Comparison of ENCODE assay signal across 1 cellular context in the genomic region with DNA sequence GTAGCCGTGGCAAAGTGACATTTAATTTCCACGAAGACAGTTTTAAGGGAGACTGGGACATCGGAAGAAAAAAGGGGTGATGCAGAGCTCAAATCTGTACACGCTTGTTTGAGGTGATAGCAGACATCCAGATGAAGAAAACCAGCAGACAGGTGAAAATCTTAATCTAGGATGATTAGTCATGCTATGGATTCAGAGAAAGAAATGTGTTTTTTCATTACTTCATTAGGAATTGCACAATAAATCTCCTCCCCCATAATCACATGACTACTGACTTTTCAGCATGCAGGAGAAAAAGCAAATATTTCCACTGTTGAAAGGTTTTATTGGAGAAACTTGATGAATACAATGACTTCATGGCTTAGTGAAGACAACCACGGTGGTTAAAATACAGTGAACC.
TF ChIP-seq lines count a peak whose summit lies in the region.

No MANE protein-coding gene starts in this region.

TF ChIP-seq in H1, 55 proteins besides CTCF, POLR2A, EP300 and RAD21:
- TF ChIP-seq POU5F1 (IDR thresholded peaks at IDR 0.05; ENCODE audit: low read depth, low read length) (no peak), SIRT6 (IDR thresholded peaks at IDR 0.05; ENCODE audit: low read length) (no peak), SP2 (IDR thresholded peaks at IDR 0.05; ENCODE audit: low read length) (no peak), CREB1 (IDR thresholded peaks at IDR 0.05) (no peak), JUND (IDR thresholded peaks at IDR 0.05; ENCODE audit: low read length) (no peak), TAF7 (optimal IDR thresholded peaks at IDR 0.05; ENCODE audit: borderline replicate concordance, low read depth, low read length) (no peak), CEBPB (IDR thresholded peaks at IDR 0.05; ENCODE audit: low read depth, low read length) (peak; percentile 44; the same call in 1 of the 2 replicates)
TF ChIP-seq in H1: peak in this region for 1.
